Comparison of ENCODE assay signal across 1 cellular context in the genomic region with DNA sequence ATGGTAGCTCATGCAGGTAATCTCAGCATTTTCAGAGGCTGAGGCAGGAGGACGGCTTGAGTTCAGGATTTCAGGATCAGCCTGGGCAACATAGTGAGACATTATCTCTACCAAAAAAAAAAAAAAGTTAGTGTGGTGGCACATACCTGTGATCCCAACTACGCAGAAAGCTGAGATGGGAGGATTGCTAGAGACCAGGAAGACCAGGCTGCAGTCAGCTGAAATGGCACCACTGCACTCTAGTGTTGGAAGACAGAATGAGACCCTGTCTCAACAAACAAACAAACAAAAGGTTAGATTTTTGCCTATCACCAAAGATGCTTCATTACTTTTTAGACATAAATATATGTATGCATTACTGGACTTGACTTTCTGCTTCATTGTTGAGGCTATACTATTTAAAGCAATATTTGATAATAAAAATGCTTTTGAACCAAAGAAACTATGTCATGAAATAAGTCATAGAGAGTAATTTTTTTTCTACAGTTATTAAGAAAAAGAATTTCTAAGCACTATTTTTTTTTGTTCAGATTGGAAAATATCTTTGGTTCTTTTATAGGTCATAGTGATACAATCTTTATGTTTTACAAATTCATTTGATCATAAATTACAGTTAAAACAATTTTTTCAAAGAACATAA.
TF ChIP-seq lines count a peak whose summit lies in the region.

No MANE protein-coding gene starts in this region.

TF ChIP-seq in HCT116, 20 proteins besides CTCF, POLR2A, EP300 and RAD21 (continued from another document):
- no peak for TF ChIP-seq EGR1 (IDR thresholded peaks at IDR 0.05; ENCODE audit: low read depth)
- no peak for TF ChIP-seq FOSL1 (IDR thresholded peaks at IDR 0.05; ENCODE audit: low read depth)
- TF ChIP-seq POLR2AphosphoS5 (IDR thresholded peaks at IDR 0.05; ENCODE audit: low read depth, low read length), result no peak
- no peak for TF ChIP-seq CBX3 (IDR thresholded peaks at IDR 0.05; ENCODE audit: low read depth)
- no peak for TF ChIP-seq SRF (IDR thresholded peaks at IDR 0.05; ENCODE audit: low read depth)
- TF ChIP-seq ZNF274 (IDR thresholded peaks at IDR 0.05; ENCODE audit: low read depth, low read length), result no peak
- TF ChIP-seq, protein P1, sequence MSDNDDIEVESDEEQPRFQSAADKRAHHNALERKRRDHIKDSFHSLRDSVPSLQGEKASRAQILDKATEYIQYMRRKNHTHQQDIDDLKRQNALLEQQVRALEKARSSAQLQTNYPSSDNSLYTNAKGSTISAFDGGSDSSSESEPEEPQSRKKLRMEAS (IDR thresholded peaks at IDR 0.05), result no peak
TF ChIP-seq in HCT116: peak in this region for 0.
